Comparison of ENCODE assay signal across 8 cellular contexts in the genomic region with DNA sequence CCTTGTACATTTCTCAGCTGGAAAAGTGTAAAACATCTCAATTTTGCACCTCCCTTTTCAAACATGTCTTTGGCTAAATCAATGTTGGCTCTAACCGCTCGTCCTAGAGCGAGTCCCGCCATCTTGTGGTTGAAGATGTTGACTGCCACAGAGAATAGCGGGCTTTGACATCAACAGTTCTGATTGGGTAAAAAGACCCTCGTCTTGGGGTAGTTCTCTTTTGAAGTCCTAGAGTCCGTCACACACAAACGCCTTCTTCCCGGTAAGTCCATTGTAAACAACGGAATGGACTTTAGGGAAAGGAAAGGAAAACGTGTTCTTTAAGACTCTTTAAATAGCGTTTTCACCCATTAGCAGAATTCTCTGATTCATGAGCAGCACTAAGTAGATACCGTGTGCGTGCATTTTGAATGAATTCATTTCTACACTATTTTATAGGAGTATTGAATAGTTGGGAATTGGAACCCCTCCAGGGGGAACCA. TPM values are rescaled to one million over a fixed set of nuclear protein-coding genes. Genes with fewer than 3 reads are reported as not detected.
DNase-seq lines count a peak whose midpoint lies in the region; ATAC-seq and TF ChIP-seq lines count a peak whose summit lies in the region.

No MANE protein-coding gene starts in this region.

- no peaks in the 10 kb centered on the region for H3K9me3 ChIP-seq in ES-I3 (ENCODE audit: control insufficient read depth, insufficient read depth, low read length)
- H3K9me3 ChIP-seq in IMR-90 (ENCODE audit: control insufficient read depth, insufficient read depth, low read length), result no peaks in the 10 kb centered on the region
- no peaks in the 10 kb centered on the region for H3K9me3 ChIP-seq in body of pancreas

- dilution Hi-C loops in IMR-90 (cut with HindIII; ENCODE audit: low sequenced_read_pairs, unreplicated experiment), result no loop called here

- no TSS peak for BruUV-seq in IMR-90 (replicated peaks; lab: Mats Ljungman, UMichigan)

- H4K5ac ChIP-seq in IMR-90 (ENCODE audit: low read depth, low read length), result no peak overlapping the region; the same call in 1 of the 2 replicates

- DNase-seq in IMR-90 (peak; percentile 81), SK-MEL-5 (ENCODE audit: low read depth, low spot score) (peak; percentile 89), body of pancreas (peak in 3 of 4 donors; percentile 26 to 37 (median 30)), iPS DF 19.7 (ENCODE audit: low read depth, low spot score) (peak; percentile 85), GOT3 (lab: John Stamatoyannopoulos, UW) (no peak)

- no peak overlapping the region for H4K91ac ChIP-seq in IMR-90 (ENCODE audit: insufficient read depth, low read depth, low read length)

- no peak overlapping the region for H2AK9ac ChIP-seq in IMR-90 (replicated peaks; ENCODE audit: low read depth, low read length, poor library complexity)

- peak overlapping the region; percentile 97 for H2AFZ ChIP-seq in IMR-90 (replicated peaks; ENCODE audit: low read length, poor library complexity)

- peak overlapping the region; percentile 11 for H2BK5ac ChIP-seq in IMR-90 (ENCODE audit: low read depth, low read length, poor library complexity, severe bottlenecking)

- H3K4me3 ChIP-seq in IMR-90 (ENCODE audit: insufficient read depth, low read depth, low read length), result peak overlapping the region; percentile 89
- peak overlapping the region; percentile 56 to 78 for H3K4me3 ChIP-seq in body of pancreas
- peak overlapping the region; percentile 86 for H3K4me3 ChIP-seq in rectal smooth muscle tissue (ENCODE audit: low read length)

- H3K14ac ChIP-seq in IMR-90 (replicated peaks; ENCODE audit: low read depth, low read length), result peak overlapping the region; percentile 41; the same call in 1 of the 2 replicates

- H2BK15ac ChIP-seq in IMR-90 (ENCODE audit: low read depth, low read length), result no peak overlapping the region

- H3K9ac ChIP-seq in ES-I3 (ENCODE audit: low read depth, low read length) (peak overlapping the region; percentile 90), IMR-90 (ENCODE audit: low read depth, low read length) (no peak overlapping the region; the same call in 1 of the 2 replicates), rectal smooth muscle tissue (ENCODE audit: low read length) (no peak overlapping the region)

- TF ChIP-seq CTCF in IMR-90 (conservative IDR thresholded peaks at IDR 0.05; ENCODE audit: low read depth, low read length) (peak; percentile 62), body of pancreas (IDR thresholded peaks at IDR 0.05) (peak in 6 of 7 experiments; percentile 22 to 42 (median 36))

- no peak overlapping the region for H3K23ac ChIP-seq in IMR-90 (ENCODE audit: low read depth, low read length)

- H3K9me1 ChIP-seq in IMR-90 (ENCODE audit: insufficient read depth, low read length), result peaks cover 2% of the 10 kb centered on the region; the same call in 1 of the 2 replicates

- intact Hi-C loops in IMR-90 (cut with micrococcal nuclease), result loop anchor here (2.0 to 5.0 kb wide), 2 partner anchors 121 to 1036 kb away; a partner anchor contains a TSS
- intact Hi-C loops in body of pancreas (cut with DNase I), result no loop called here

- H3K56ac ChIP-seq in IMR-90 (ENCODE audit: extremely low read depth, insufficient read depth, low read length), result peak overlapping the region; percentile 50; the same call in 1 of the 2 replicates

- H4K20me1 ChIP-seq in IMR-90 (ENCODE audit: insufficient read depth, low read length), result no peaks in the 10 kb centered on the region

- no peak for TF ChIP-seq POLR2A in IMR-90 (IDR thresholded peaks at IDR 0.05; ENCODE audit: low read depth, low read length)
- no peak for TF ChIP-seq POLR2A in body of pancreas (IDR thresholded peaks at IDR 0.05)

- H3K4me1 ChIP-seq in ES-I3 (ENCODE audit: insufficient read depth, low read length) (peaks cover 13% of the 10 kb centered on the region; the same call in 1 of the 2 replicates), IMR-90 (ENCODE audit: control insufficient read depth, insufficient read depth, low read length) (peaks cover 2% of the 10 kb centered on the region; the same call in 1 of the 2 replicates), body of pancreas (peaks cover 19% of the 10 kb centered on the region), rectal smooth muscle tissue (ENCODE audit: control insufficient read depth, insufficient read depth, low read length) (peaks cover 5% of the 10 kb centered on the region)

- POLR2A ChIA-PET in IMR-90 (lab: Charles Lee; ENCODE audit: unreplicated experiment), result no interaction called here

- in situ Hi-C loops in IMR-90 (cut with MboI; ENCODE audit: low sequenced_read_pairs), result loop anchor here (25.0 kb wide), 1 partner anchor 1434 kb away; no protein-coding TSS in a partner anchor
- in situ Hi-C loops in SK-MEL-5 (cut with HindIII; ENCODE audit: low pct_unique_long_range_greater_than_20kb, low sequenced_read_pairs), result no loop called here

- ATAC-seq in GM21717 (IDR thresholded peaks at IDR 0.05; ENCODE audit: unreplicated experiment), result peak; percentile 64
- peak; percentile 84 for ATAC-seq in IMR-90 (ENCODE audit: low read depth)
- ATAC-seq in body of pancreas, result no peak

- H2AK5ac ChIP-seq in IMR-90 (ENCODE audit: low read depth, low read length), result no peak overlapping the region

- H3K27me3 ChIP-seq in IMR-90 (ENCODE audit: control insufficient read depth, insufficient read depth, low read length) (peaks cover 15% of the 10 kb centered on the region), body of pancreas (no peaks in the 10 kb centered on the region), rectal smooth muscle tissue (ENCODE audit: control insufficient read depth, insufficient read depth, low read length) (peaks cover 2% of the 10 kb centered on the region)

- H3K4me2 ChIP-seq in IMR-90 (ENCODE audit: low read depth, low read length), result peak overlapping the region; percentile 90

- H3K4ac ChIP-seq in IMR-90 (ENCODE audit: low read depth, low read length), result peak overlapping the region; percentile 24; the same call in 1 of the 2 replicates

- no peak overlapping the region for H3K18ac ChIP-seq in IMR-90 (ENCODE audit: low read depth, low read length)

- no CpG with 5 or more reads among the region's 14 CpGs for WGBS in IMR-90 (ENCODE audit: extremely low coverage in 2 of 2, insufficient read length in 1 of 2), 2 experiments
- 1 to 2% methylated on average over 14 of the region's 14 CpGs for WGBS in body of pancreas, 2 donors

- H4K8ac ChIP-seq in IMR-90 (ENCODE audit: low read depth in 2 of 2, low read length in 2 of 2), result peak overlapping the region; percentile 21 to 83

- H2BK20ac ChIP-seq in IMR-90 (ENCODE audit: low read depth, low read length), result 0 out of 2 replicates have a peak overlapping the region, but pooled peaks have one; percentile 12

- H3K79me1 ChIP-seq in IMR-90 (ENCODE audit: low read depth in 1 of 2, low read length in 2 of 2), result peaks cover 12 to 16% of the 10 kb centered on the region in 2 experiments

- H3K27ac ChIP-seq in IMR-90 (ENCODE audit: insufficient read depth, low read length) (no peak overlapping the region), body of pancreas (peak overlapping the region in 3 of 4 donors; percentile 48 to 63 (median 53)), rectal smooth muscle tissue (ENCODE audit: low read depth, low read length) (peak overlapping the region; percentile 60)

- CTCF ChIA-PET in IMR-90 (lab: Yijun Ruan, JAX), result interaction anchor here (0.9 to 1.4 kb wide), 4 partner anchors 8 to 130 kb away, joined by 3 to 5 read pairs (median 4); no protein-coding TSS in a partner anchor

- peak overlapping the region; percentile 52; the same call in 1 of the 2 replicates for H2BK120ac ChIP-seq in IMR-90 (ENCODE audit: low read depth, low read length)

- peaks cover 4% of the 10 kb centered on the region; the same call in 1 of the 2 replicates for H3K36me3 ChIP-seq in ES-I3 (ENCODE audit: insufficient read depth, low read length)
- H3K36me3 ChIP-seq in IMR-90 (ENCODE audit: control insufficient read depth, insufficient read depth, low read length), result peaks cover 2% of the 10 kb centered on the region; the same call in 1 of the 2 replicates
- no peaks in the 10 kb centered on the region for H3K36me3 ChIP-seq in body of pancreas (replicated peaks in 1 of 2; ENCODE audit: insufficient read depth in 1 of 2, low read depth in 2 of 2)
- H3K36me3 ChIP-seq in rectal smooth muscle tissue (ENCODE audit: control insufficient read depth, insufficient read depth, low read length), result peaks cover 1% of the 10 kb centered on the region

- TF ChIP-seq RAD21 in IMR-90 (IDR thresholded peaks at IDR 0.05; ENCODE audit: low read length), result peak; percentile 50

TF ChIP-seq in IMR-90, 13 proteins besides CTCF, POLR2A, EP300 and RAD21 (continues in another document):
- TF ChIP-seq FOS (IDR thresholded peaks at IDR 0.05; ENCODE audit: low read depth, low read length) (no peak), RCOR1 (IDR thresholded peaks at IDR 0.05; ENCODE audit: insufficient replicate concordance, low read length) (no peak), RFX5 (IDR thresholded peaks at IDR 0.05; ENCODE audit: low read depth, low read length) (no peak), NFE2L2 (IDR thresholded peaks at IDR 0.05; ENCODE audit: low read depth, low read length) (no peak), SMC3 (IDR thresholded peaks at IDR 0.05; ENCODE audit: low read depth, low read length) (peak; percentile 57)

RNA-seq across cellular contexts. Expression of a gene that starts 0.5 kb away (rescaled TPM):
- total RNA-seq in IMR-90 (2012; rRNA removed), result 45.2 and 45.8 TPM in 2 replicates
- 25.6 and 27.6 TPM in 2 replicates for polyA plus RNA-seq in IMR-90 (2012; rRNA removed)
- polyA plus RNA-seq in IMR-90 (2012; cell fraction: cytosol; rRNA removed), result 3.7 and 7.0 TPM in 2 replicates
- polyA plus RNA-seq in IMR-90 (2012; cell fraction: nucleus; rRNA removed; ENCODE audit: low replicate concordance), result 2.5 and 24.9 TPM in 2 replicates
- 57.8 and 58.4 TPM in 2 replicates for total RNA-seq in SK-MEL-5 (2014; rRNA removed; shearing (Covaris generic))
- polyA plus RNA-seq in SK-MEL-5 (2015; cell fraction: cytosol; rRNA removed), result 30.0 and 34.8 TPM in 2 replicates
- 43.6 and 62.7 TPM in 2 replicates for polyA plus RNA-seq in SK-MEL-5 (2015; cell fraction: nucleus; rRNA removed)
- total RNA-seq in body of pancreas, result 10 to 100 TPM; 13.5 to 22.8 TPM

RNA-seq across cellular contexts. Expression of a gene that starts 13.5 kb away (rescaled TPM):
- 0.56 and 0.72 TPM in 2 replicates for total RNA-seq in IMR-90 (2012; rRNA removed)
- 0.43 and 0.44 TPM in 2 replicates for polyA plus RNA-seq in IMR-90 (2012; rRNA removed)
- 0.10 and 0.18 TPM in 2 replicates for polyA plus RNA-seq in IMR-90 (2012; cell fraction: cytosol; rRNA removed)
- 0.12 and 0.13 TPM in 2 replicates for polyA plus RNA-seq in IMR-90 (2012; cell fraction: nucleus; rRNA removed; ENCODE audit: low replicate concordance)
- total RNA-seq in SK-MEL-5 (2014; rRNA removed; shearing (Covaris generic)), result 1.3 and 1.6 TPM in 2 replicates
- polyA plus RNA-seq in SK-MEL-5 (2015; cell fraction: cytosol; rRNA removed), result 2.0 and 2.8 TPM in 2 replicates
- polyA plus RNA-seq in SK-MEL-5 (2015; cell fraction: nucleus; rRNA removed), result 0.65 and 0.93 TPM in 2 replicates
- not detected for total RNA-seq in body of pancreas

RNA-seq across cellular contexts. Expression of a gene that starts 49.6 kb away (rescaled TPM):
- 10.8 and 19.4 TPM in 2 replicates for total RNA-seq in IMR-90 (2012; rRNA removed)
- 7.4 and 8.0 TPM in 2 replicates for polyA plus RNA-seq in IMR-90 (2012; rRNA removed)
- 1.1 and 2.0 TPM in 2 replicates for polyA plus RNA-seq in IMR-90 (2012; cell fraction: cytosol; rRNA removed)
- 1.7 and 5.4 TPM in 2 replicates for polyA plus RNA-seq in IMR-90 (2012; cell fraction: nucleus; rRNA removed; ENCODE audit: low replicate concordance)
- total RNA-seq in SK-MEL-5 (2014; rRNA removed; shearing (Covaris generic)), result not detected in 2 replicates
- polyA plus RNA-seq in SK-MEL-5 (2015; cell fraction: cytosol; rRNA removed), result not detected in 2 replicates
- polyA plus RNA-seq in SK-MEL-5 (2015; cell fraction: nucleus; rRNA removed), result not detected in 2 replicates
- 1 to 10 TPM in 1 of 2 donors, under 1 TPM in 1; 0.52 to 4.3 TPM for total RNA-seq in body of pancreas
